Comparison of ENCODE assay signal across 8 cellular contexts in the genomic region with DNA sequence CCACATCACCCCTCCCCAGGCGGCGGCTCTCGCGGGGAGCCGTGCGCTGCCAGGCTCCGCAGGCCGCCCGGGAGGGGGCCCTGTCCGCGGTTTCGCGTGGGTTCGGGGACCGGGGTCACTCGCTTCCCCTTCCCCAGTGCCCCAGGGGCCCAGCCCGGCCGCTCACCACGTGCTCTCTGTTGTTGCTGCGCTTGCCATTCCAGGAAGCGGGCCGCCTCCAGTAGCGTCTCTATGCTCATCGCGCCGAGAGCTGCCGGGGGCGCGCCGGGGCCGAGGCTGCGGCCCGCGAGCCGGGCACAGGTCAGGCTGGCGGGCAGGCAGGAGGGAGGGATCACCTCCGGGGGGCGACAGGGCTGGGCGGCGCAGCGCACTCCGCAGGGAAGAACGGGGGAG. TPM values are rescaled to one million over a fixed set of nuclear protein-coding genes. Genes with fewer than 3 reads are reported as not detected.
DNase-seq lines count a peak whose midpoint lies in the region; ATAC-seq and TF ChIP-seq lines count a peak whose summit lies in the region.

No MANE protein-coding gene starts in this region.

- TF ChIP-seq CTCF in GM06990 (IDR thresholded peaks at IDR 0.05; ENCODE audit: insufficient read depth, low read length, poor library complexity, severe bottlenecking), result no peak

- no peaks in the 10 kb centered on the region for H3K36me3 Mint-ChIP-seq in activated CD4-positive, alpha-beta memory T cell treated with anti-CD3 and anti-CD28 coated beads for 36 hours

- CTCF ChIA-PET in activated CD4-positive, alpha-beta memory T cell treated with anti-CD3 and anti-CD28 coated beads for 36 hours (lab: Charles Lee), result interaction anchor here (2.4 to 9.5 kb wide), 3 partner anchors 16 to 18 kb away, joined by 18 to 98 read pairs (median 71); no protein-coding TSS in a partner anchor

- H3K27ac Mint-ChIP-seq in activated CD4-positive, alpha-beta memory T cell treated with anti-CD3 and anti-CD28 coated beads for 36 hours, result peak overlapping the region; percentile 98

- no peak for ATAC-seq in GM19452 (IDR thresholded peaks at IDR 0.05; ENCODE audit: unreplicated experiment)
- no peak for ATAC-seq in HG03139 (IDR thresholded peaks at IDR 0.05; ENCODE audit: unreplicated experiment)

- H3K4me1 Mint-ChIP-seq in activated CD4-positive, alpha-beta memory T cell treated with anti-CD3 and anti-CD28 coated beads for 36 hours (ENCODE audit: low read depth), result peaks cover 46% of the 10 kb centered on the region

- peak overlapping the region in 4 of 5 donors; percentile 91 to 97 (median 96) for H3K9ac ChIP-seq in subcutaneous abdominal adipose tissue (ENCODE audit: low read length in 5 of 5)

- no peaks in the 10 kb centered on the region for H3K36me3 ChIP-seq in GM06990 (ENCODE audit: control insufficient read depth, insufficient read depth, low read length)
- H3K36me3 ChIP-seq in subcutaneous abdominal adipose tissue (ENCODE audit: control insufficient read depth in 5 of 5, insufficient read depth in 5 of 5, low read length in 5 of 5), result no peaks in the 10 kb centered on the region

- intact Hi-C loops in activated CD4-positive, alpha-beta memory T cell treated with anti-CD3 and anti-CD28 coated beads for 36 hours (cut with micrococcal nuclease), result loop anchor here (2.0 to 5.0 kb wide), 6 partner anchors 48 to 348 kb away; partner anchors contain the start of genes METTL16, PAFAH1B1, SGSM2 and SMG6

- H3K9me3 Mint-ChIP-seq in activated CD4-positive, alpha-beta memory T cell treated with anti-CD3 and anti-CD28 coated beads for 36 hours, result no peaks in the 10 kb centered on the region

- no peaks in the 10 kb centered on the region for H3K27me3 Mint-ChIP-seq in activated CD4-positive, alpha-beta memory T cell treated with anti-CD3 and anti-CD28 coated beads for 36 hours

- H3K27me3 ChIP-seq in GM06990 (replicated peaks; ENCODE audit: control insufficient read depth, insufficient read depth, low read length) (no peaks in the 10 kb centered on the region), subcutaneous abdominal adipose tissue (ENCODE audit: control insufficient read depth in 5 of 5, insufficient read depth in 4 of 5, low read length in 5 of 5) (no peaks in the 10 kb centered on the region)

- H3K4me3 Mint-ChIP-seq in activated CD4-positive, alpha-beta memory T cell treated with anti-CD3 and anti-CD28 coated beads for 36 hours, result peak overlapping the region; percentile 96

- peak overlapping the region; percentile 98 for H3K4me3 ChIP-seq in GM06990 (replicated peaks; ENCODE audit: low read depth, low read length)
- H3K4me3 ChIP-seq in subcutaneous abdominal adipose tissue (ENCODE audit: low read depth in 1 of 5, low read length in 5 of 5), result peak overlapping the region in 4 of 5 donors; percentile 84 to 97 (median 92)

- peaks cover 34 to 81% (median 73%) of the 10 kb centered on the region in 5 donors for H3K4me1 ChIP-seq in subcutaneous abdominal adipose tissue (ENCODE audit: control insufficient read depth in 5 of 5, insufficient read depth in 5 of 5, low read length in 5 of 5)

- no peaks in the 10 kb centered on the region for H3K9me3 ChIP-seq in subcutaneous abdominal adipose tissue (ENCODE audit: control insufficient read depth in 5 of 5, low read length in 5 of 5)

- POLR2A ChIA-PET in activated CD4-positive, alpha-beta memory T cell treated with anti-CD3 and anti-CD28 coated beads for 36 hours (lab: Charles Lee), result interaction anchor here (1.6 to 3.0 kb wide), 3 partner anchors 8 to 64 kb away, joined by 4 to 37 read pairs (median 5); partner anchors contain the start of gene TSR1

- no peak for DNase-seq in GM06990 (ENCODE audit: extremely low read depth, insufficient read length)
- DNase-seq in NCI-H1105 (lab: John Stamatoyannopoulos, UW), result peak; percentile 17
- DNase-seq in activated CD4-positive, alpha-beta memory T cell treated with anti-CD3 and anti-CD28 coated beads for 36 hours, result peak; percentile 78
- DNase-seq in effector CD8-positive, alpha-beta T cell (lab: John Stamatoyannopoulos, UW), result peak; percentile 29
- DNase-seq in mucosa of gallbladder (ENCODE audit: low spot score), result peak; percentile 56

- peak overlapping the region; percentile 96 for H3K27ac ChIP-seq in subcutaneous abdominal adipose tissue (ENCODE audit: low read depth, low read length)

RNA-seq across cellular contexts. Expression of gene MNT, which starts 0.4 kb away (rescaled TPM):
- 10 to 100 TPM; 13.9 to 18.1 TPM for total RNA-seq in activated CD4-positive, alpha-beta memory T cell treated with anti-CD3 and anti-CD28 coated beads for 36 hours
- total RNA-seq in mucosa of gallbladder, result 44.0 TPM
